In the genomic region with DNA sequence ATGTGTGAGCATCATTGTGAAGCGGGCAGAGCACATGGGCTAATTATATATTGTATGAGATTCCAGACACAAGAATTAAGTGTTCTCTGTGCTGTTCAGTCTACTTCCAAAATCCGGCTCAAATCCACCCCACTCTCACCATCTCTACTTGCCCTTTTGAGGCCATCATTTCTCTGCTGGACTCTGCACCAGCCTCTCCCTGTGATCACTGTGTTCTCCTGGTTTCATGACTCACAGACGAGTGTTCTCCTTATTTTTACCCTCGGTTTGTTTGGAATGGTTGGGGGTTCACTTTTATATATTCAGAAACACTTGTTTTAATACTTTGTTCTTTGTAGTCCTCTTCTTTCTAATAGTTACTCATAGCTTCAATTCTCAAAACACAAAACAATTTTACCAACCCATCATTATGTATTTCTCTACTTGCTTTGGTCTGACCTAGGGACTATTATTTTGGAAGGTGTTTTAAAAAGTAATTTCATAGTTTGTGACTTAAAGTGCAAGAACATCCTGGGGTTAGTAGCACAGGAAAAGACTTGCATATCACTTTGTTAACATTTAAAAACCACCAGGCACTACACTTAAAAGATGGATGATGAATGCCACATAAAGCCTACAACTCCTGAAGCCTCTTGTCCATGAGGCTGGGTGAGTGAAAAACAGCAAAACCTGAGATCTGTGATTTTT, we compare ENCODE assay signal across 1 cellular context.
TF ChIP-seq lines count a peak whose summit lies in the region.

No MANE protein-coding gene starts in this region.

TF ChIP-seq in IMR-90, 13 proteins besides CTCF, POLR2A, EP300 and RAD21:
- TF ChIP-seq RCOR1 (IDR thresholded peaks at IDR 0.05; ENCODE audit: insufficient replicate concordance, low read length), result no peak
- no peak for TF ChIP-seq SMC3 (IDR thresholded peaks at IDR 0.05; ENCODE audit: low read depth, low read length)
